In the genomic region with DNA sequence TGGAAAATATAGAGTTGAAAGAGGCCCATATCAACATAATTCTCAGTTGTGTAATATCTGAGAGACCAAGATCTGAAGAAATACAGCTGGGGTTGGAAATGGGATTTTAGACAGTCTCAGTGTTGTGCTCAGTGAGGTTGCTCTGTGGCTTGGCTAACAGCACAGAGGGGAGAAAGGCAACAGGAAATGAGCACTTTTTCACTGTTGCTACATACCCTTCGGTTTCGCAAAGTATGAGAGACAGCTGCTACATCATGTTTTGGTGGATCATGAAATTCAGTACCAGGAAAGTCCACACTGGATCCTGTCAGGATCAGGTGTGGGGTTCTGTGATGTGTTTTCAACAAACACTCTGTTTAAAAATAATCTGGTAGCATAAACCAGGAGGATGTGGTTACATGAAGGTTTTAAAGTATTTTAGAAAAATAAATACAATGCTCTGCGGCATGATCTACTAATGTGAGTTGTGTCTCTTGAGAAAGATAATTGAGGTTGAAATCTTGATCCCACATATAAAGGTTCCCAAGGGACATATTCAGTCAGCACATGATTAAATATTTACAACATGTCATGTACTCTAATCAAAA, we compare ENCODE assay signal across 9 cellular contexts. TPM values are rescaled to one million over a fixed set of nuclear protein-coding genes. Genes with fewer than 3 reads are reported as not detected.
A peak's percentile ranks its signal among the peaks of the same experiment; 100 is the strongest.
DNase-seq lines count a peak whose midpoint lies in the region; ATAC-seq and TF ChIP-seq lines count a peak whose summit lies in the region.
"Had no signal": no experiment of that assay in that cellular context is flagged by ENCODE, and none has a peak within 500 bp of the region (broad histone marks: within the 10 kb centered on the region; RNA-seq: fewer than 3 reads in every experiment).

No MANE protein-coding gene starts in this region.

- no peak overlapping the region for H3K27ac ChIP-seq in ascending aorta

- H3K36me3 ChIP-seq in ascending aorta: no peaks in the 10 kb centered on the region

- H3K27ac Mint-ChIP-seq in T-helper 2 cell treated with Interferon-gamma antibody and Interleukin-4, amounts not matched to agents 5 μg/mL and 100 μg/mL, for 36 hours: peak overlapping the region; percentile 33

- no peaks in the 10 kb centered on the region for H3K36me3 Mint-ChIP-seq in T-helper 2 cell treated with Interferon-gamma antibody and Interleukin-4, amounts not matched to agents 5 μg/mL and 100 μg/mL, for 36 hours (ENCODE audit: low read depth)

- no peaks in the 10 kb centered on the region for H3K9me3 Mint-ChIP-seq in T-helper 2 cell treated with Interferon-gamma antibody and Interleukin-4, amounts not matched to agents 5 μg/mL and 100 μg/mL, for 36 hours

- DNase-seq in AG08396 (ENCODE audit: low spot score) (peak; percentile 35), lung microvascular endothelial cell (ENCODE audit: low read depth in 2 of 2) (peak; percentile 19 to 30), pons (ENCODE audit: low spot score) (no peak), mesenteric fat pad (ENCODE audit: low spot score) (no peak), ascending aorta (ENCODE audit: low spot score in 2 of 2) (no peak)
- no peak for DNase-seq in T-helper 2 cell treated with Interferon-gamma antibody and Interleukin-4, amounts not matched to agents 5 μg/mL and 100 μg/mL, for 36 hours (ENCODE audit: low spot score)

- H3K9me3 ChIP-seq in ascending aorta: no peaks in the 10 kb centered on the region

- no peak for TF ChIP-seq CTCF in ascending aorta (IDR thresholded peaks at IDR 0.05)

- peaks cover 24% of the 10 kb centered on the region for H3K4me1 Mint-ChIP-seq in T-helper 2 cell treated with Interferon-gamma antibody and Interleukin-4, amounts not matched to agents 5 μg/mL and 100 μg/mL, for 36 hours (ENCODE audit: low read depth)

- H3K27me3 Mint-ChIP-seq in T-helper 2 cell treated with Interferon-gamma antibody and Interleukin-4, amounts not matched to agents 5 μg/mL and 100 μg/mL, for 36 hours (ENCODE audit: low read depth): peaks cover 22% of the 10 kb centered on the region
- H3K27me3 Mint-ChIP-seq: dendritic cell treated with granulocyte-macrophage colony-stimulating factor and Interleukin-4, amounts not matched to agents 40 ng/mL and 50 ng/mL, for 4 days had no signal

- no peak overlapping the region for H3K4me3 ChIP-seq in ascending aorta

- no peaks in the 10 kb centered on the region for H3K27me3 ChIP-seq in ascending aorta

- ATAC-seq in GM18870 (IDR thresholded peaks at IDR 0.05; ENCODE audit: unreplicated experiment) (peak; percentile 88), HG03097 (IDR thresholded peaks at IDR 0.05; ENCODE audit: low FRiP score, unreplicated experiment) (peak; percentile 84)

- H3K4me1 ChIP-seq in ascending aorta: no peaks in the 10 kb centered on the region

- intact Hi-C loops in ascending aorta (cut with DNase I): no loop called here

- peak overlapping the region; percentile 35 for H3K4me3 Mint-ChIP-seq in T-helper 2 cell treated with Interferon-gamma antibody and Interleukin-4, amounts not matched to agents 5 μg/mL and 100 μg/mL, for 36 hours
- H3K4me3 Mint-ChIP-seq: dendritic cell treated with granulocyte-macrophage colony-stimulating factor and Interleukin-4, amounts not matched to agents 40 ng/mL and 50 ng/mL, for 4 days had no signal

RNA-seq across cellular contexts. Expression of gene GPR88, which starts 6.9 kb away (rescaled TPM):
- total RNA-seq in lung microvascular endothelial cell (not detected in 2 replicates), mesenteric fat pad (0.45 TPM), ascending aorta (not detected)

Comparison
In these comparisons a context has a peak if more than half of its experiments do, and no peak if none do; other contexts are left out.
1. DNase-seq: peak in AG08396 (single experiment) and lung microvascular endothelial cell (2 of 2); none in T-helper 2 cell treated with Interferon-gamma antibody and Interleukin-4, amounts not matched to agents 5 μg/mL and 100 μg/mL, for 36 hours (single experiment), pons (single experiment), mesenteric fat pad (single experiment) and ascending aorta (0 of 2).